ENCODE assay signal across 25 cellular contexts in the genomic region with DNA sequence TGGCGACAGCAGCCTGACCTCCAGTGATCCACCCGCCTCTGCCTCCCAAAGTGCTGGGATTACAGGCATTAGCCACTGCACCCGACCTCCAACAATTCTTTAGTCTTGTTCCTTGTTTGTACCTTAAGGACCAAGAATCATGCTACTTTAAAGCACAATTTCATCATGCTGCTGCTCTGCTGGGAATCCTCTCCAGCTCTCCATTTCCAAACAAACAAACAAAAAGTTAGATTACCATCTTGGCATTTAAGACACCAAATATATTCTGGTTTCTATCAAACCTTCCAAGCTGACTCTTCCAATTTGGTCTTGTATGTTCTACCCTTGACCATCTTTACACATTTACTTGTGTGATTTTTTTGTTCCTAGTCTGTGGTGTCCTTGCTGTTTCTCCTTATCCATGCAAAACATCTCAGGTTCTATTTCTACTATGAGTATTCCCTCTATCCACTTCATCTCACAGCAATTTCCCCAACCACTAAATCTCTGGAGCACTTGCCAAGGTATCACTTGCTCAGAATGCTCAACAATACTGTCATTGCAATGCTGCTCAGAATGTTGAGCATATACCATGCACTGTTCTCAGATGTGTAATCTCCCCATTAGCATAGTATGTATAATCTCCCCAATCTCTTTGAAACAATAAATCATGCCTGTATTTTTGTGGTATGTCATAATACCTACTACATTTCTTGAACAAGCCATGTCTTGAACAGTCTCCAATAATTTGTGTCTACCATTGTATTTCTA.
DNase-seq lines count a peak whose midpoint lies in the region; ATAC-seq, FAIRE-seq and TF ChIP-seq lines count a peak whose summit lies in the region.
"Had no signal": no experiment of that assay in that cellular context is flagged by ENCODE, and none has a peak within 500 bp of the region (broad histone marks: within the 10 kb centered on the region; RNA-seq: fewer than 3 reads in every experiment).

No MANE protein-coding gene starts in this region.

- WGBS in GM23248 (ENCODE audit: low coverage in 1 of 2, low lambda C conversion rate in 2 of 2, missing lambda C conversion rate in 2 of 2), 2 experiments = 81 to 82% methylated on average over 3 of the region's 3 CpGs

- H3K4me3 ChIP-seq in GM23248 (no peak overlapping the region), astrocyte (ENCODE audit: insufficient read depth, low read depth, low read length) (no peak overlapping the region), left ventricle myocardium inferior (no peak overlapping the region)
- H3K4me3 ChIP-seq: heart right ventricle, PC-9, tibial nerve had no signal

- peak; percentile 56 for FAIRE-seq in astrocyte (lab: Jason Lieb, UNC)
- FAIRE-seq in HTR-8/SVneo (lab: Jason Lieb, UNC) = no peak
- FAIRE-seq: endothelial cell of umbilical vein had no signal

- in situ Hi-C loops in GM23248 (cut with MboI) = loop anchor here (25.0 kb wide), 1 partner anchor 597 kb away; no protein-coding TSS in a partner anchor

- no peaks in the 10 kb centered on the region for H3K36me3 Mint-ChIP-seq in astrocyte (ENCODE audit: low read depth, unreplicated experiment)
- peaks cover 2% of the 10 kb centered on the region for H3K36me3 Mint-ChIP-seq in activated CD8-positive, alpha-beta memory T cell treated with anti-CD3 and anti-CD28 coated beads, Interleukin-2, amount 10 ng/mL, durations not matched to agents 7 days and 5 days
- no peaks in the 10 kb centered on the region for H3K36me3 Mint-ChIP-seq in activated T-cell treated with anti-CD3 and anti-CD28 coated beads, Interleukin-2, amount 50 U/mL, for 24 hours (ENCODE audit: low read depth)
- H3K36me3 Mint-ChIP-seq: natural killer cell treated with Interleukin-12 subunit alpha and Interleukin-12 subunit beta and Interleukin-15 and Interleukin-18, amount 100 ng/mL, for 72 hours had no signal

- H3K9ac ChIP-seq in GM23248 (no peak overlapping the region), astrocyte (ENCODE audit: low read length) (no peak overlapping the region)
- H3K9ac ChIP-seq: KMS-11 had no signal

- peaks cover 33% of the 10 kb centered on the region for H3K4me1 ChIP-seq in GM23248 (ENCODE audit: insufficient read depth)
- H3K4me1 ChIP-seq in astrocyte (ENCODE audit: insufficient read depth, low read length) = peaks cover 16% of the 10 kb centered on the region
- peaks cover 13% of the 10 kb centered on the region for H3K4me1 ChIP-seq in left ventricle myocardium inferior

- H3K9me3 ChIP-seq in GM23248 (ENCODE audit: low read depth) = no peaks in the 10 kb centered on the region
- H3K9me3 ChIP-seq in astrocyte (ENCODE audit: insufficient read depth, low read depth, low read length) = no peaks in the 10 kb centered on the region
- H3K9me3 ChIP-seq in left ventricle myocardium inferior (replicated peaks) = no peaks in the 10 kb centered on the region
- H3K9me3 ChIP-seq: heart right ventricle, tibial nerve had no signal

- TF ChIP-seq CTCF in astrocyte (IDR thresholded peaks at IDR 0.05; ENCODE audit: insufficient read depth, low read depth, low read length) (no peak), left ventricle myocardium inferior (IDR thresholded peaks at IDR 0.05; ENCODE audit: borderline replicate concordance) (no peak)

- H3F3A ChIP-seq in GM23248 (ENCODE audit: insufficient read depth) = peaks cover 25% of the 10 kb centered on the region

- peaks cover 15% of the 10 kb centered on the region for H3K4me1 Mint-ChIP-seq in astrocyte (ENCODE audit: low read depth, unreplicated experiment)
- H3K4me1 Mint-ChIP-seq in activated CD8-positive, alpha-beta memory T cell treated with anti-CD3 and anti-CD28 coated beads, Interleukin-2, amount 10 ng/mL, durations not matched to agents 7 days and 5 days = peaks cover 20% of the 10 kb centered on the region
- peaks cover 8% of the 10 kb centered on the region for H3K4me1 Mint-ChIP-seq in activated T-cell treated with anti-CD3 and anti-CD28 coated beads, Interleukin-2, amount 50 U/mL, for 24 hours (ENCODE audit: low read depth)

- H3K79me2 ChIP-seq in GM23248 (ENCODE audit: insufficient read depth) (no peaks in the 10 kb centered on the region), astrocyte (ENCODE audit: insufficient read depth, low read length) (no peaks in the 10 kb centered on the region)

- DNase-seq in GM23248 (peak; percentile 46), astrocyte (ENCODE audit: low read depth) (peak; percentile 66), fibroblast of peridontal ligament (ENCODE audit: extremely low read depth) (peak; percentile 44), HTR-8/SVneo (ENCODE audit: insufficient read length, low spot score) (no peak), left ventricle myocardium inferior (no peak)
- no peak for DNase-seq in activated CD8-positive, alpha-beta memory T cell treated with anti-CD3 and anti-CD28 coated beads, Interleukin-2, amount 10 ng/mL, durations not matched to agents 7 days and 5 days
- no peak for DNase-seq in activated T-cell treated with anti-CD3 and anti-CD28 coated beads, Interleukin-2, amount 50 U/mL, for 24 hours
- DNase-seq: activated CD4-positive, alpha-beta T cell treated with anti-CD3 and anti-CD28 coated beads, Interleukin-2, amount 50 U/mL, for 48 hours; activated naive CD4-positive, alpha-beta T cell; activated naive CD8-positive, alpha-beta T cell treated with anti-CD3 and anti-CD28 coated beads, Interleukin-2, amount 50 U/mL, for 24 hours; foreskin melanocyte; H7; heart right ventricle; NCI-H2029 treated with DMSO at 0.1 percent for 48 hours; NCI-H526; NK-92 treated with Interleukin-12 subunit alpha and Interleukin-12 subunit beta, amount 100 ng/mL, for 24 hours; occipital lobe; PC-9; Right ventricle myocardium superior; stimulated activated CD4-positive, alpha-beta T cell treated with anti-CD3 and anti-CD28 coated beads, Interleukin-4, amount 100 ng/mL, for 24 hours had no signal

- no peak for ATAC-seq in activated CD8-positive, alpha-beta memory T cell treated with anti-CD3 and anti-CD28 coated beads, Interleukin-2, amount 10 ng/mL, durations not matched to agents 7 days and 5 days
- ATAC-seq: activated CD4-positive, CD25-positive, alpha-beta regulatory T cell treated with anti-CD3 and anti-CD28 coated beads, Interleukin-2, amount 50 U/mL, for 24 hours; activated naive CD8-positive, alpha-beta T cell treated with anti-CD3 and anti-CD28 coated beads, Interleukin-2, amount 50 U/mL, for 24 hours; heart right ventricle; natural killer cell treated with Interleukin-12 subunit alpha and Interleukin-12 subunit beta and Interleukin-15 and Interleukin-18, amount 100 ng/mL, for 72 hours had no signal

- H4K20me1 ChIP-seq in GM23248 (ENCODE audit: insufficient read depth) (no peaks in the 10 kb centered on the region), astrocyte (ENCODE audit: insufficient read depth, low read length) (no peaks in the 10 kb centered on the region)

- peaks cover 3% of the 10 kb centered on the region for H3K9me3 Mint-ChIP-seq in astrocyte (ENCODE audit: unreplicated experiment)
- H3K9me3 Mint-ChIP-seq in activated CD8-positive, alpha-beta memory T cell treated with anti-CD3 and anti-CD28 coated beads, Interleukin-2, amount 10 ng/mL, durations not matched to agents 7 days and 5 days (ENCODE audit: low read depth) = no peaks in the 10 kb centered on the region
- no peaks in the 10 kb centered on the region for H3K9me3 Mint-ChIP-seq in activated T-cell treated with anti-CD3 and anti-CD28 coated beads, Interleukin-2, amount 50 U/mL, for 24 hours
- H3K9me3 Mint-ChIP-seq: activated naive CD8-positive, alpha-beta T cell treated with anti-CD3 and anti-CD28 coated beads, Interleukin-2, amount 50 U/mL, for 24 hours had no signal

- CTCF ChIA-PET in activated CD8-positive, alpha-beta memory T cell treated with anti-CD3 and anti-CD28 coated beads, Interleukin-2, amount 10 ng/mL, durations not matched to agents 7 days and 5 days (lab: Charles Lee) = interaction anchor here (1.4 kb wide), 1 partner anchor 9 kb away, joined by 4 read pairs; no protein-coding TSS in a partner anchor

- H3K27me3 ChIP-seq in GM23248 (replicated peaks; ENCODE audit: insufficient read depth) (no peaks in the 10 kb centered on the region), astrocyte (ENCODE audit: insufficient read depth, low read length) (no peaks in the 10 kb centered on the region), left ventricle myocardium inferior (ENCODE audit: low read depth) (no peaks in the 10 kb centered on the region)
- H3K27me3 ChIP-seq: heart right ventricle, tibial nerve had no signal

- H3K27ac ChIP-seq in GM23248 = no peak overlapping the region
- no peak overlapping the region for H3K27ac ChIP-seq in astrocyte (ENCODE audit: low read depth, low read length)
- H3K27ac ChIP-seq in left ventricle myocardium inferior (replicated peaks) = no peak overlapping the region
- H3K27ac ChIP-seq: KMS-11, PC-9 had no signal

- no peak overlapping the region for H2AFZ ChIP-seq in GM23248
- no peak overlapping the region for H2AFZ ChIP-seq in astrocyte (ENCODE audit: low read depth, low read length)
- H2AFZ ChIP-seq: PC-9 had no signal

- H3K4me2 ChIP-seq in GM23248 (ENCODE audit: unreplicated experiment) = no peak overlapping the region
- no peak overlapping the region for H3K4me2 ChIP-seq in astrocyte (ENCODE audit: low read length)
- H3K4me2 ChIP-seq: KMS-11, PC-9 had no signal

- H3K36me3 ChIP-seq in GM23248 (ENCODE audit: low read depth) (no peaks in the 10 kb centered on the region), astrocyte (ENCODE audit: insufficient read depth, low read length) (no peaks in the 10 kb centered on the region), left ventricle myocardium inferior (no peaks in the 10 kb centered on the region)
- H3K36me3 ChIP-seq: heart right ventricle, tibial nerve had no signal

- intact Hi-C loops in left ventricle myocardium inferior (cut with micrococcal nuclease) = no loop called here

- no peaks in the 10 kb centered on the region for H3K9me2 ChIP-seq in GM23248 (ENCODE audit: insufficient read depth)

- H3K27me3 Mint-ChIP-seq in astrocyte (ENCODE audit: low read depth, unreplicated experiment) = no peaks in the 10 kb centered on the region
- H3K27me3 Mint-ChIP-seq in activated CD8-positive, alpha-beta memory T cell treated with anti-CD3 and anti-CD28 coated beads, Interleukin-2, amount 10 ng/mL, durations not matched to agents 7 days and 5 days = no peaks in the 10 kb centered on the region
- H3K27me3 Mint-ChIP-seq in activated T-cell treated with anti-CD3 and anti-CD28 coated beads, Interleukin-2, amount 50 U/mL, for 24 hours = peaks cover 4% of the 10 kb centered on the region
- H3K27me3 Mint-ChIP-seq: activated naive CD8-positive, alpha-beta T cell treated with anti-CD3 and anti-CD28 coated beads, Interleukin-2, amount 50 U/mL, for 24 hours had no signal

- H3K27ac Mint-ChIP-seq in astrocyte (ENCODE audit: unreplicated experiment) = no peak overlapping the region
- H3K27ac Mint-ChIP-seq in activated CD8-positive, alpha-beta memory T cell treated with anti-CD3 and anti-CD28 coated beads, Interleukin-2, amount 10 ng/mL, durations not matched to agents 7 days and 5 days = no peak overlapping the region
- H3K27ac Mint-ChIP-seq in activated T-cell treated with anti-CD3 and anti-CD28 coated beads, Interleukin-2, amount 50 U/mL, for 24 hours = no peak overlapping the region
- H3K27ac Mint-ChIP-seq: activated naive CD8-positive, alpha-beta T cell treated with anti-CD3 and anti-CD28 coated beads, Interleukin-2, amount 50 U/mL, for 24 hours; natural killer cell treated with Interleukin-12 subunit alpha and Interleukin-12 subunit beta and Interleukin-15 and Interleukin-18, amount 100 ng/mL, for 72 hours had no signal

- no peak overlapping the region for H3K4me3 Mint-ChIP-seq in astrocyte (ENCODE audit: unreplicated experiment)
- no peak overlapping the region for H3K4me3 Mint-ChIP-seq in activated CD8-positive, alpha-beta memory T cell treated with anti-CD3 and anti-CD28 coated beads, Interleukin-2, amount 10 ng/mL, durations not matched to agents 7 days and 5 days
- no peak overlapping the region for H3K4me3 Mint-ChIP-seq in activated T-cell treated with anti-CD3 and anti-CD28 coated beads, Interleukin-2, amount 50 U/mL, for 24 hours
- H3K4me3 Mint-ChIP-seq: activated naive CD8-positive, alpha-beta T cell treated with anti-CD3 and anti-CD28 coated beads, Interleukin-2, amount 50 U/mL, for 24 hours; natural killer cell treated with Interleukin-12 subunit alpha and Interleukin-12 subunit beta and Interleukin-15 and Interleukin-18, amount 100 ng/mL, for 72 hours had no signal

Comparison
In these comparisons a context has a peak if more than half of its experiments do, and no peak if none do; other contexts are left out.
1. DNase-seq: peak in GM23248 (single experiment), astrocyte (single experiment) and fibroblast of peridontal ligament (single experiment); none in HTR-8/SVneo (single experiment), activated CD8-positive, alpha-beta memory T cell treated with anti-CD3 and anti-CD28 coated beads, Interleukin-2, amount 10 ng/mL, durations not matched to agents 7 days and 5 days (single experiment), left ventricle myocardium inferior (single experiment) and activated T-cell treated with anti-CD3 and anti-CD28 coated beads, Interleukin-2, amount 50 U/mL, for 24 hours (single experiment).